Comparison of ENCODE assay signal across 1 cellular context in the genomic region with DNA sequence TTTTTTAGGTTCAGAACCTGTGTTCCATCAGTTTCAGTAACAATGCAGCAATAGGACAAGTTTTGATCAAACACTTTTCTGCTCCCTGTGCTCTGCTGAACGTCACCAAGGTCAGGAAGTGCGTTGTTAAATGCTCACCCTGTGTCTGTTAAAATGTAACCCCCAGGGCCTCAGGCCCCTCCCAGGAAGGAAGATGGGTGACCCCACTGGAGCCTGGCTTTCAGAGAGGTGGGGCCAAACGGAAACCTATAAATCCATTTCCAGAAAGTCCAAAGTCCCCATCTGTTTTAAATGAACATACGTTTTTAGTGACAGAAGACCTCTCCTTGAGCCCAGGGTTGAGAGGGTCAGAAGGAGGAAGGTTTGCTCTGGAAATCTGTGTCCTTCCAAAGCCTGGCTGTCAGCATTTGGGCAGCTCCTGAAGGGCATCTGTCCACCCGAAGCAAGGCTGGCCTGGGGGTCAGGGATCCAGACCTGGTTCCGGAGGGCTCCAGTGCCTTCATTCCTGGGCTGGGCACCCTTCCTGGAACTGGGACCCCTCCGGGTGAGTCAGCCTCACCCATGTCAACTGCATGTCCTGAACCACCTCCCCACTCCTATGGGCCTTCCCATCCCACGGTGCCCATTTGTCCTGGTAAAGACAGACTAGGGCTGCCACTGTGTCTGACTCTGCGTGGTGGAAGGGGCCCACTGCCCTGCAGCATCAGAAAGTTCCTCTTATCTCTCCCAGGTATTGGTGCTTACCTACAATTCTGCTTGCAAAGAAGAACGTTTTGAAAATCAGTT.
TF ChIP-seq lines count a peak whose summit lies in the region.

No MANE protein-coding gene starts in this region.

TF ChIP-seq in HepG2, 621 proteins besides CTCF, POLR2A, EP300 and RAD21 (continued from another document and continues in another):
- TF ChIP-seq ZNF557 (CRISPR knock-in tag; IDR thresholded peaks at IDR 0.05): no peak
- TF ChIP-seq SMARCC2 (IDR thresholded peaks at IDR 0.05): no peak
- no peak for TF ChIP-seq SRSF4 (IDR thresholded peaks at IDR 0.05; ENCODE audit: low read depth, low read length, poor library complexity, severe bottlenecking)
- TF ChIP-seq ZNF33A (CRISPR knock-in tag; IDR thresholded peaks at IDR 0.05; ENCODE audit: borderline replicate concordance): no peak
- TF ChIP-seq CREB1 (IDR thresholded peaks at IDR 0.05): peak; percentile 63
- TF ChIP-seq CREB1 (CRISPR knock-in tag; IDR thresholded peaks at IDR 0.05): peak; percentile 67; the same call in 1 of the 2 replicates
- no peak for TF ChIP-seq MTA3 (CRISPR knock-in tag; IDR thresholded peaks at IDR 0.05)
- TF ChIP-seq ZNF878 (CRISPR knock-in tag; IDR thresholded peaks at IDR 0.05): peak; percentile 90; the same call in 1 of the 2 replicates
- 0 out of 2 replicates have a peak, but pooled peaks have one; percentile 39 for TF ChIP-seq ZNF850 (CRISPR knock-in tag; conservative IDR thresholded peaks at IDR 0.05)
- TF ChIP-seq REPIN1 (CRISPR knock-in tag; IDR thresholded peaks at IDR 0.05; ENCODE audit: borderline replicate concordance, low read depth): no peak
- TF ChIP-seq, protein P1, sequence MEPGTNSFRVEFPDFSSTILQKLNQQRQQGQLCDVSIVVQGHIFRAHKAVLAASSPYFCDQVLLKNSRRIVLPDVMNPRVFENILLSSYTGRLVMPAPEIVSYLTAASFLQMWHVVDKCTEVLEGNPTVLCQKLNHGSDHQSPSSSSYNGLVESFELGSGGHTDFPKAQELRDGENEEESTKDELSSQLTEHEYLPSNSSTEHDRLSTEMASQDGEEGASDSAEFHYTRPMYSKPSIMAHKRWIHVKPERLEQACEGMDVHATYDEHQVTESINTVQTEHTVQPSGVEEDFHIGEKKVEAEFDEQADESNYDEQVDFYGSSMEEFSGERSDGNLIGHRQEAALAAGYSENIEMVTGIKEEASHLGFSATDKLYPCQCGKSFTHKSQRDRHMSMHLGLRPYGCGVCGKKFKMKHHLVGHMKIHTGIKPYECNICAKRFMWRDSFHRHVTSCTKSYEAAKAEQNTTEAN (CRISPR knock-in tag; conservative IDR thresholded peaks at IDR 0.05): no peak
- no peak; the same call in 1 of the 2 replicates for TF ChIP-seq RFXAP (CRISPR knock-in tag; IDR thresholded peaks at IDR 0.05; ENCODE audit: borderline replicate concordance)
- TF ChIP-seq SKI (IDR thresholded peaks at IDR 0.05; ENCODE audit: partially characterized antibody): no peak
- no peak for TF ChIP-seq ZNF841 (CRISPR knock-in tag; IDR thresholded peaks at IDR 0.05; ENCODE audit: borderline replicate concordance)
- no peak for TF ChIP-seq PHB2 (IDR thresholded peaks at IDR 0.05; ENCODE audit: partially characterized antibody)
- TF ChIP-seq TCF7L2 (IDR thresholded peaks at IDR 0.05; ENCODE audit: low read depth, low read length): no peak
- TF ChIP-seq KIAA2018 (CRISPR knock-in tag; IDR thresholded peaks at IDR 0.05; ENCODE audit: borderline replicate concordance): 0 out of 2 replicates have a peak, but pooled peaks have one; percentile 44
- TF ChIP-seq, protein P2, sequence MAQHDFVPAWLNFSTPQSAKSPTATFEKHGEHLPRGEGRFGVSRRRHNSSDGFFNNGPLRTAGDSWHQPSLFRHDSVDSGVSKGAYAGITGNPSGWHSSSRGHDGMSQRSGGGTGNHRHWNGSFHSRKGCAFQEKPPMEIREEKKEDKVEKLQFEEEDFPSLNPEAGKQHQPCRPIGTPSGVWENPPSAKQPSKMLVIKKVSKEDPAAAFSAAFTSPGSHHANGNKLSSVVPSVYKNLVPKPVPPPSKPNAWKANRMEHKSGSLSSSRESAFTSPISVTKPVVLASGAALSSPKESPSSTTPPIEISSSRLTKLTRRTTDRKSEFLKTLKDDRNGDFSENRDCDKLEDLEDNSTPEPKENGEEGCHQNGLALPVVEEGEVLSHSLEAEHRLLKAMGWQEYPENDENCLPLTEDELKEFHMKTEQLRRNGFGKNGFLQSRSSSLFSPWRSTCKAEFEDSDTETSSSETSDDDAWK (CRISPR knock-in tag; IDR thresholded peaks at IDR 0.05): no peak
- peak; percentile 40; the same call in 1 of the 2 replicates for TF ChIP-seq NR1H2 (CRISPR knock-in tag; IDR thresholded peaks at IDR 0.05; ENCODE audit: borderline replicate concordance, low read depth)
- TF ChIP-seq STAG1 (CRISPR knock-in tag; IDR thresholded peaks at IDR 0.05): no peak
- no peak for TF ChIP-seq NFATC3 (CRISPR knock-in tag; IDR thresholded peaks at IDR 0.05)
- peak; percentile 94 for TF ChIP-seq ZNF891 (CRISPR knock-in tag; IDR thresholded peaks at IDR 0.05)
- TF ChIP-seq ATM (IDR thresholded peaks at IDR 0.05; ENCODE audit: borderline replicate concordance): no peak
- TF ChIP-seq NFKB2 (CRISPR knock-in tag; IDR thresholded peaks at IDR 0.05; ENCODE audit: borderline replicate concordance): peak; percentile 57; the same call in 1 of the 2 replicates
- no peak for TF ChIP-seq NONO (IDR thresholded peaks at IDR 0.05)
- no peak for TF ChIP-seq NONO (CRISPR knock-in tag; conservative IDR thresholded peaks at IDR 0.05)
- TF ChIP-seq ZNF30 (CRISPR knock-in tag; IDR thresholded peaks at IDR 0.05): no peak
- 0 out of 2 replicates have a peak, but pooled peaks have one; percentile 66 for TF ChIP-seq CCDC6 (CRISPR knock-in tag; IDR thresholded peaks at IDR 0.05)
- no peak; the same call in 1 of the 2 replicates for TF ChIP-seq YEATS2 (CRISPR knock-in tag; IDR thresholded peaks at IDR 0.05; ENCODE audit: borderline replicate concordance)
- peak; percentile 52; the same call in 1 of the 2 replicates for TF ChIP-seq ZNF350 (CRISPR knock-in tag; IDR thresholded peaks at IDR 0.05; ENCODE audit: borderline replicate concordance, low read depth)
- no peak for TF ChIP-seq HNRNPL (IDR thresholded peaks at IDR 0.05; ENCODE audit: low read depth, low read length)
- TF ChIP-seq MTA1 (CRISPR knock-in tag; IDR thresholded peaks at IDR 0.05; ENCODE audit: borderline replicate concordance): no peak
- no peak for TF ChIP-seq ZNF282 (IDR thresholded peaks at IDR 0.05; ENCODE audit: partially characterized antibody)
- no peak for TF ChIP-seq ZNF773 (CRISPR knock-in tag; IDR thresholded peaks at IDR 0.05; ENCODE audit: borderline replicate concordance)
- TF ChIP-seq ZNF678 (CRISPR knock-in tag; IDR thresholded peaks at IDR 0.05): no peak
- TF ChIP-seq ZNF251 (CRISPR knock-in tag; IDR thresholded peaks at IDR 0.05): no peak
- no peak for TF ChIP-seq MATR3 (CRISPR knock-in tag; IDR thresholded peaks at IDR 0.05)
- no peak for TF ChIP-seq ZNF644 (CRISPR knock-in tag; IDR thresholded peaks at IDR 0.05; ENCODE audit: low read depth)
- peak; percentile 61 for TF ChIP-seq ZBTB38 (CRISPR knock-in tag; IDR thresholded peaks at IDR 0.05)
- TF ChIP-seq BHLHE40 (IDR thresholded peaks at IDR 0.05; ENCODE audit: low read length): no peak
- TF ChIP-seq SP4 (CRISPR knock-in tag; IDR thresholded peaks at IDR 0.05): peak; percentile 71; the same call in 1 of the 2 replicates
- TF ChIP-seq ZNF605 (CRISPR knock-in tag; IDR thresholded peaks at IDR 0.05): peak; percentile 85
- no peak for TF ChIP-seq DMAP1 (CRISPR knock-in tag; IDR thresholded peaks at IDR 0.05)
- TF ChIP-seq NCOA5 (CRISPR knock-in tag; IDR thresholded peaks at IDR 0.05): no peak
- TF ChIP-seq, protein P3, sequence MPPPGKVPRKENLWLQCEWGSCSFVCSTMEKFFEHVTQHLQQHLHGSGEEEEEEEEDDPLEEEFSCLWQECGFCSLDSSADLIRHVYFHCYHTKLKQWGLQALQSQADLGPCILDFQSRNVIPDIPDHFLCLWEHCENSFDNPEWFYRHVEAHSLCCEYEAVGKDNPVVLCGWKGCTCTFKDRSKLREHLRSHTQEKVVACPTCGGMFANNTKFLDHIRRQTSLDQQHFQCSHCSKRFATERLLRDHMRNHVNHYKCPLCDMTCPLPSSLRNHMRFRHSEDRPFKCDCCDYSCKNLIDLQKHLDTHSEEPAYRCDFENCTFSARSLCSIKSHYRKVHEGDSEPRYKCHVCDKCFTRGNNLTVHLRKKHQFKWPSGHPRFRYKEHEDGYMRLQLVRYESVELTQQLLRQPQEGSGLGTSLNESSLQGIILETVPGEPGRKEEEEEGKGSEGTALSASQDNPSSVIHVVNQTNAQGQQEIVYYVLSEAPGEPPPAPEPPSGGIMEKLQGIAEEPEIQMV (CRISPR knock-in tag; IDR thresholded peaks at IDR 0.05; ENCODE audit: low read depth): no peak
- TF ChIP-seq ZNF101 (CRISPR knock-in tag; IDR thresholded peaks at IDR 0.05; ENCODE audit: borderline replicate concordance, low read depth): no peak
- no peak for TF ChIP-seq SALL2 (CRISPR knock-in tag; IDR thresholded peaks at IDR 0.05)
- TF ChIP-seq KDM4B (CRISPR knock-in tag; IDR thresholded peaks at IDR 0.05): no peak
- TF ChIP-seq HNRNPLL (IDR thresholded peaks at IDR 0.05; ENCODE audit: low read depth, low read length, poor library complexity, severe bottlenecking): no peak
- TF ChIP-seq, protein P4, sequence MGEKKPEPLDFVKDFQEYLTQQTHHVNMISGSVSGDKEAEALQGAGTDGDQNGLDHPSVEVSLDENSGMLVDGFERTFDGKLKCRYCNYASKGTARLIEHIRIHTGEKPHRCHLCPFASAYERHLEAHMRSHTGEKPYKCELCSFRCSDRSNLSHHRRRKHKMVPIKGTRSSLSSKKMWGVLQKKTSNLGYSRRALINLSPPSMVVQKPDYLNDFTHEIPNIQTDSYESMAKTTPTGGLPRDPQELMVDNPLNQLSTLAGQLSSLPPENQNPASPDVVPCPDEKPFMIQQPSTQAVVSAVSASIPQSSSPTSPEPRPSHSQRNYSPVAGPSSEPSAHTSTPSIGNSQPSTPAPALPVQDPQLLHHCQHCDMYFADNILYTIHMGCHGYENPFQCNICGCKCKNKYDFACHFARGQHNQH (CRISPR knock-in tag; IDR thresholded peaks at IDR 0.05): peak; percentile 48; the same call in 1 of the 2 replicates
- 0 out of 2 replicates have a peak, but pooled peaks have one; percentile 43 for TF ChIP-seq HOXA5 (CRISPR knock-in tag; IDR thresholded peaks at IDR 0.05)
- no peak for TF ChIP-seq GRHL1 (CRISPR knock-in tag; conservative IDR thresholded peaks at IDR 0.05)
- no peak for TF ChIP-seq ZNF354B (CRISPR knock-in tag; IDR thresholded peaks at IDR 0.05)
